ENCODE assay signal across 10 cellular contexts in genomic region chr14:105401699-105402098, GRCh38. TPM values are rescaled to one million over a fixed set of nuclear protein-coding genes. Genes with fewer than 3 reads are reported as not detected.
"Had no signal": no experiment of that assay in that cellular context is flagged by ENCODE, and none has a peak within 500 bp of the region (broad histone marks: within the 10 kb centered on the region; RNA-seq: fewer than 3 reads in every experiment).

No MANE protein-coding gene starts in this region.

- FAIRE-seq: H1, H54, HTR-8/SVneo had no signal

- H3K4me3 Mint-ChIP-seq: GM23338, H9 had no signal

- ATAC-seq: GM23338 had no signal

- DNase-seq: H9, HCEC 1CT, HFFc6, KG1 had no signal

- H3K9me3 Mint-ChIP-seq: IgD-negative memory B cell had no signal

- H3K27ac Mint-ChIP-seq: GM23338, H9, HFFc6 had no signal

- H3K27me3 Mint-ChIP-seq: IgD-negative memory B cell had no signal

- H3K4me3 ChIP-seq: GM23338 had no signal

- H3K4me1 Mint-ChIP-seq: GM23338 had no signal

RNA-seq across cellular contexts. Expression of gene TEX22, which starts 3.4 kb away (rescaled TPM):
- total RNA-seq: HT-29 had no signal
